ENCODE assay signal across 19 cellular contexts in the genomic region with DNA sequence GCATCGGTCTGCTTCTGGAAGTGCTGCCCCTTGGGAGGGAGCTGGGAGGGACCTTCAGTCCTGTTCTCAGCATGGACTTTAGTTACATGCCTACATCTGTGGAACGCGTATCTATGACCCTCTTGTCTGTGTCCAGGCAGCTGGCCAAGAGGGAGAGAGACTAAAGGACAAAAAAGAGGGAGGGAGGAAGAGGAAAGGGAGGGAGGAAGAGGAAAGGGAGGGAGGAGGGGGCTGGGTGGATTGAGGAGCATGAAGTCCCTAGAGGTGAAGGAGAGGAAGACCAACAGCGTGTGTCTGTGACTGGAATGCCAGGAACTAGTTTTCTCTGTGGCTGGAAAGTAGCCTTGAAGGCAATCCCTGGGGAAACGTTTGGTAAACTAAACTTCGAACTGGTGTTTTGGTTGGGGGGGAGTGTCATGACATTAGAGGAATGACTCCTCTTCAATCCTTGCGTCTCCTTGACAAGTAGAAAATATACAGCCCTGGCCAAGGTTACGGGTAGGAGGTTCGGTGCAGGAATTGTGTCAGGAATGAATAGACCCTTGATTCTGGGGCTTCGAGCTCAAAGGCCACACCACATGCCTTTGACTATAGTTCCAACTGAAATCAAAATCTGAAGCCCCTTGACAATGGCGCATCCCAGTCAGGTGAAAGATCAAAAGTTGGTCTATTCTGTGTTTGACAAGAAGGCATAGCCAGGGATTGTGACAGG. TPM values are rescaled to one million over a fixed set of nuclear protein-coding genes. Genes with fewer than 3 reads are reported as not detected.
DNase-seq lines count a peak whose midpoint lies in the region; ATAC-seq and TF ChIP-seq lines count a peak whose summit lies in the region.
"Had no signal": no experiment of that assay in that cellular context is flagged by ENCODE, and none has a peak within 500 bp of the region (broad histone marks: within the 10 kb centered on the region; RNA-seq: fewer than 3 reads in every experiment).

No MANE protein-coding gene starts in this region.

- no peaks in the 10 kb centered on the region for H3K79me2 ChIP-seq in mesendoderm (ENCODE audit: control insufficient read depth, insufficient read depth, low read length)

- no peak overlapping the region for H3K27ac ChIP-seq in mesendoderm (ENCODE audit: low read depth, low read length)
- H3K27ac ChIP-seq in tibial nerve = no peak overlapping the region
- H3K27ac ChIP-seq: 22Rv1 had no signal

- no peak overlapping the region for H3K23ac ChIP-seq in mesendoderm (ENCODE audit: low read length)

- H3K4me3 ChIP-seq in mesendoderm (ENCODE audit: low read length) (no peak overlapping the region), tibial nerve (no peak overlapping the region)
- H3K4me3 ChIP-seq: skin epidermis had no signal

- no peak overlapping the region for H4K8ac ChIP-seq in mesendoderm (ENCODE audit: low read depth, low read length)

- H3K56ac ChIP-seq in mesendoderm (ENCODE audit: low read length) = no peak overlapping the region

- H3K79me1 ChIP-seq in mesendoderm (ENCODE audit: low read length) = no peaks in the 10 kb centered on the region

- H3K4me2 ChIP-seq in mesendoderm (ENCODE audit: low read length) = no peak overlapping the region

- no peak overlapping the region for H3K9ac ChIP-seq in mesendoderm (ENCODE audit: low read length)

- H3K27ac Mint-ChIP-seq in activated CD8-positive, alpha-beta T cell treated with anti-CD3 and anti-CD28 coated beads, Interleukin-2, amount 10 ng/mL, durations not matched to agents 7 days and 5 days = no peak overlapping the region
- H3K27ac Mint-ChIP-seq: activated CD4-positive, alpha-beta T cell treated with anti-CD3 and anti-CD28 coated beads, Interleukin-2, amount 10 ng/mL, durations not matched to agents 7 days and 5 days; B cell had no signal

- no peak overlapping the region for H3K4me3 Mint-ChIP-seq in activated CD8-positive, alpha-beta T cell treated with anti-CD3 and anti-CD28 coated beads, Interleukin-2, amount 10 ng/mL, durations not matched to agents 7 days and 5 days
- H3K4me3 Mint-ChIP-seq: activated CD4-positive, alpha-beta T cell treated with anti-CD3 and anti-CD28 coated beads, Interleukin-2, amount 10 ng/mL, durations not matched to agents 7 days and 5 days; B cell had no signal

- no peak overlapping the region for H2BK120ac ChIP-seq in mesendoderm (ENCODE audit: low read depth, low read length)

- intact Hi-C loops in left cardiac atrium (cut with DNase I) = no loop called here

- whole genome bisulfite sequencing in mesendoderm (ENCODE audit: extremely low coverage, insufficient coverage, low lambda C conversion rate) = no CpG with 5 or more reads among the region's 11 CpGs
- 42% methylated on average over 11 of the region's 11 CpGs for WGBS in tibial nerve, 2 donors

- no peaks in the 10 kb centered on the region for H3K4me1 Mint-ChIP-seq in activated CD8-positive, alpha-beta T cell treated with anti-CD3 and anti-CD28 coated beads, Interleukin-2, amount 10 ng/mL, durations not matched to agents 7 days and 5 days (ENCODE audit: low read depth)
- H3K4me1 Mint-ChIP-seq: activated CD4-positive, alpha-beta T cell treated with anti-CD3 and anti-CD28 coated beads, Interleukin-2, amount 10 ng/mL, durations not matched to agents 7 days and 5 days; B cell had no signal

- no peak for TF ChIP-seq CTCF in tibial nerve (IDR thresholded peaks at IDR 0.05)

- H3K18ac ChIP-seq in mesendoderm (ENCODE audit: low read length) = no peak overlapping the region

- H3K27me3 ChIP-seq in mesendoderm (ENCODE audit: insufficient read depth, low read length, poor library complexity) = no peaks in the 10 kb centered on the region
- no peaks in the 10 kb centered on the region for H3K27me3 ChIP-seq in tibial nerve

- no peaks in the 10 kb centered on the region for H3K9me3 Mint-ChIP-seq in activated CD8-positive, alpha-beta T cell treated with anti-CD3 and anti-CD28 coated beads, Interleukin-2, amount 10 ng/mL, durations not matched to agents 7 days and 5 days (ENCODE audit: insufficient read depth)
- H3K9me3 Mint-ChIP-seq: activated CD4-positive, alpha-beta T cell treated with anti-CD3 and anti-CD28 coated beads, Interleukin-2, amount 10 ng/mL, durations not matched to agents 7 days and 5 days had no signal

- H3K9me3 ChIP-seq in tibial nerve = no peaks in the 10 kb centered on the region

- DNase-seq in DMS53 (lab: John Stamatoyannopoulos, UW) = peak; percentile 2
- no peak for DNase-seq in DMS53 treated with DMSO at 0.1 percent for 48 hours (lab: John Stamatoyannopoulos, UW; ENCODE audit: unreplicated experiment)
- peak; percentile 50 for DNase-seq in left cardiac atrium
- DNase-seq in mesendoderm = peak; percentile 52
- DNase-seq in tibial nerve (ENCODE audit: low spot score in 2 of 2) = peak; percentile 19 to 45
- no peak for DNase-seq in activated CD8-positive, alpha-beta T cell treated with anti-CD3 and anti-CD28 coated beads, Interleukin-2, amount 10 ng/mL, durations not matched to agents 7 days and 5 days
- DNase-seq in activated CD8-positive, alpha-beta memory T cell treated with anti-CD3 and anti-CD28 coated beads, Interleukin-2, amount 50 U/mL, for 48 hours = no peak
- DNase-seq: activated CD4-positive, alpha-beta T cell treated with anti-CD3 and anti-CD28 coated beads, Interleukin-2, amount 10 ng/mL, durations not matched to agents 7 days and 5 days; activated naive CD4-positive, alpha-beta T cell; effector CD4-positive, alpha-beta T cell; IMR-90; MM.1S; NCI-H1930; stimulated activated CD4-positive, alpha-beta T cell treated with anti-CD3 and anti-CD28 coated beads, Interleukin-4, amount 100 ng/mL, for 24 hours had no signal

- CTCF ChIA-PET in activated CD8-positive, alpha-beta T cell treated with anti-CD3 and anti-CD28 coated beads, Interleukin-2, amount 10 ng/mL, durations not matched to agents 7 days and 5 days (lab: Charles Lee) = no interaction called here

- H3K4me1 ChIP-seq in mesendoderm (ENCODE audit: control insufficient read depth, low read depth, low read length) = no peaks in the 10 kb centered on the region
- H3K4me1 ChIP-seq in tibial nerve = peaks cover 0 to 19% (median 8%) of the 10 kb centered on the region in 4 donors

- no peak for TF ChIP-seq POLR2A in tibial nerve (IDR thresholded peaks at IDR 0.05)

- no peak for TF ChIP-seq EP300 in tibial nerve (IDR thresholded peaks at IDR 0.05)

- no peak overlapping the region for H2AK5ac ChIP-seq in mesendoderm (ENCODE audit: low read length)

- H3K27me3 Mint-ChIP-seq in activated CD8-positive, alpha-beta T cell treated with anti-CD3 and anti-CD28 coated beads, Interleukin-2, amount 10 ng/mL, durations not matched to agents 7 days and 5 days (ENCODE audit: low read depth) = peaks cover 21% of the 10 kb centered on the region

- H3K36me3 Mint-ChIP-seq in activated CD8-positive, alpha-beta T cell treated with anti-CD3 and anti-CD28 coated beads, Interleukin-2, amount 10 ng/mL, durations not matched to agents 7 days and 5 days (ENCODE audit: low read depth) = no peaks in the 10 kb centered on the region

- H3K4ac ChIP-seq in mesendoderm (ENCODE audit: low read depth, low read length) = no peak overlapping the region

- ATAC-seq in left cardiac atrium = peak; percentile 76 to 85
- no peak for ATAC-seq in GM21619 (IDR thresholded peaks at IDR 0.05; ENCODE audit: unreplicated experiment)
- ATAC-seq in activated CD8-positive, alpha-beta T cell treated with anti-CD3 and anti-CD28 coated beads, Interleukin-2, amount 10 ng/mL, durations not matched to agents 7 days and 5 days = no peak
- ATAC-seq: left lobe of liver had no signal

- H3K36me3 ChIP-seq in mesendoderm (ENCODE audit: control insufficient read depth, insufficient read depth, low read length) = no peaks in the 10 kb centered on the region
- H3K36me3 ChIP-seq in tibial nerve = no peaks in the 10 kb centered on the region

- H4K5ac ChIP-seq in mesendoderm (ENCODE audit: low read length) = no peak overlapping the region

- H2BK5ac ChIP-seq in mesendoderm (ENCODE audit: low read length) = no peak overlapping the region

- POLR2A ChIA-PET in activated CD8-positive, alpha-beta T cell treated with anti-CD3 and anti-CD28 coated beads, Interleukin-2, amount 10 ng/mL, durations not matched to agents 7 days and 5 days (lab: Charles Lee) = no interaction called here

- no peak overlapping the region for H2BK15ac ChIP-seq in mesendoderm (replicated peaks; ENCODE audit: low read depth)

RNA-seq across cellular contexts. Expression of a gene that starts 52.0 kb away (rescaled TPM):
- 10 to 100 TPM in 1 of 2 donors, 1 to 10 TPM in 1; 9.3 to 25.1 TPM for total RNA-seq in left cardiac atrium
- polyA plus RNA-seq in mesendoderm (2013, experiment 1 of 2) = 0.29 TPM
- 0.34 TPM for polyA plus RNA-seq in mesendoderm (2013, experiment 2 of 2)
- 10 to 100 TPM; 25.6 to 50.1 (median 39.7) TPM for total RNA-seq in tibial nerve
- 1 to 10 TPM in 1 of 2 experiments, under 1 TPM in 1; 0.76 to 1.8 TPM for total RNA-seq in activated CD8-positive, alpha-beta T cell treated with anti-CD3 and anti-CD28 coated beads, Interleukin-2, amount 10 ng/mL, durations not matched to agents 7 days and 5 days

Comparison
In these comparisons a context has a peak if more than half of its experiments do, and no peak if none do; other contexts are left out.
1. DNase-seq: peak in DMS53 (single experiment), left cardiac atrium (single experiment), mesendoderm (single experiment) and tibial nerve (2 of 2); none in DMS53 treated with DMSO at 0.1 percent for 48 hours (single experiment), activated CD8-positive, alpha-beta T cell treated with anti-CD3 and anti-CD28 coated beads, Interleukin-2, amount 10 ng/mL, durations not matched to agents 7 days and 5 days (single experiment) and activated CD8-positive, alpha-beta memory T cell treated with anti-CD3 and anti-CD28 coated beads, Interleukin-2, amount 50 U/mL, for 48 hours (single experiment).
2. ATAC-seq: peak in left cardiac atrium (2 of 2); none in GM21619 (single experiment) and activated CD8-positive, alpha-beta T cell treated with anti-CD3 and anti-CD28 coated beads, Interleukin-2, amount 10 ng/mL, durations not matched to agents 7 days and 5 days (single experiment).